In genomic region chr20:63979221-63979548, GRCh38 we compare ENCODE assay signal across 8 cellular contexts.
A peak's percentile ranks its signal among the peaks of the same experiment; 100 is the strongest.
DNase-seq lines count a peak whose midpoint lies in the region; ATAC-seq and TF ChIP-seq lines count a peak whose summit lies in the region.

No MANE protein-coding gene starts in this region.

- H3K9me3 Mint-ChIP-seq in effector memory CD8-positive, alpha-beta T cell, result no peaks in the 10 kb centered on the region
- no peaks in the 10 kb centered on the region for H3K9me3 Mint-ChIP-seq in nephron

- H3K4me3 ChIP-seq in BLaER1, result peak overlapping the region; percentile 81
- H3K4me3 ChIP-seq in Loucy (ENCODE audit: low read length, poor library complexity, severe bottlenecking), result peak overlapping the region; percentile 90

- ATAC-seq in effector memory CD8-positive, alpha-beta T cell (replicated peaks), result no peak
- no peak for ATAC-seq in GM21447 (IDR thresholded peaks at IDR 0.05; ENCODE audit: unreplicated experiment)

- peak overlapping the region; percentile 77 to 88 for H3K4me3 Mint-ChIP-seq in effector memory CD8-positive, alpha-beta T cell
- H3K4me3 Mint-ChIP-seq in nephron, result peak overlapping the region; percentile 78 to 86 (median 83)

- no peaks in the 10 kb centered on the region for H3K27me3 Mint-ChIP-seq in effector memory CD8-positive, alpha-beta T cell
- peaks cover 5% of the 10 kb centered on the region for H3K27me3 Mint-ChIP-seq in nephron (ENCODE audit: low read depth)

- peaks cover 48 to 59% of the 10 kb centered on the region in 2 donors for H3K4me1 Mint-ChIP-seq in effector memory CD8-positive, alpha-beta T cell (ENCODE audit: low read depth in 2 of 2)
- H3K4me1 Mint-ChIP-seq in nephron, result peaks cover 35% of the 10 kb centered on the region

- peak overlapping the region; percentile 79 for H3K27ac ChIP-seq in BLaER1

- peak overlapping the region; percentile 83 to 85 for H3K27ac Mint-ChIP-seq in effector memory CD8-positive, alpha-beta T cell
- no peak overlapping the region for H3K27ac Mint-ChIP-seq in nephron

- H3K79me2 ChIP-seq in Loucy (ENCODE audit: insufficient read depth, low read length), result peaks cover 37% of the 10 kb centered on the region

- H3K36me3 ChIP-seq in BLaER1 (peaks cover 45% of the 10 kb centered on the region), Loucy (ENCODE audit: insufficient read depth, low read length) (0 out of 2 replicates have a peak, but pooled peaks cover 3% of the 10 kb centered on the region)

- H3K9me3 ChIP-seq in BLaER1 (no peaks in the 10 kb centered on the region), Loucy (ENCODE audit: insufficient read depth, low read depth, low read length) (no peaks in the 10 kb centered on the region)

- H3F3A ChIP-seq in Loucy (ENCODE audit: low read depth), result 0 out of 2 replicates have a peak, but pooled peaks cover 7% of the 10 kb centered on the region

- peaks cover 41% of the 10 kb centered on the region for H3K36me3 Mint-ChIP-seq in effector memory CD8-positive, alpha-beta T cell (ENCODE audit: insufficient read depth)
- peaks cover 11% of the 10 kb centered on the region for H3K36me3 Mint-ChIP-seq in nephron (ENCODE audit: low read depth)

- peak overlapping the region; percentile 70 for H2AFZ ChIP-seq in Loucy (ENCODE audit: low read length)

- no peaks in the 10 kb centered on the region for H3K27me3 ChIP-seq in BLaER1
- H3K27me3 ChIP-seq in Loucy (ENCODE audit: insufficient read depth, low read length, poor library complexity, severe bottlenecking), result no peaks in the 10 kb centered on the region

- TF ChIP-seq CTCF in Loucy (conservative IDR thresholded peaks at IDR 0.05; ENCODE audit: low read length) (no peak), nephron (IDR thresholded peaks at IDR 0.05; ENCODE audit: unreplicated experiment in 3 of 3) (no peak)

- H3K4me2 ChIP-seq in BLaER1, result peak overlapping the region; percentile 97
- peak overlapping the region; percentile 92 for H3K4me2 ChIP-seq in Loucy (ENCODE audit: low read depth, low read length, poor library complexity, severe bottlenecking)

- no peaks in the 10 kb centered on the region for H3K9me2 ChIP-seq in Loucy (replicated peaks; ENCODE audit: low read depth, low read length)

- no peak for DNase-seq in effector memory CD8-positive, alpha-beta T cell
- DNase-seq in NCI-H1436 (lab: John Stamatoyannopoulos, UW) (no peak), Kasumi-1 (lab: John Stamatoyannopoulos, UW) (no peak)
- no peak for DNase-seq in stimulated activated CD4-positive, alpha-beta T cell treated with anti-CD3 and anti-CD28 coated beads, Interleukin-4, amount 100 ng/mL, for 4 hours

- H4K20me1 ChIP-seq in BLaER1 (peaks cover 45% of the 10 kb centered on the region), Loucy (ENCODE audit: insufficient read depth, low read length, poor library complexity, severe bottlenecking) (peaks cover 15% of the 10 kb centered on the region)

- peaks cover 52% of the 10 kb centered on the region for H3K4me1 ChIP-seq in BLaER1
- H3K4me1 ChIP-seq in Loucy (ENCODE audit: insufficient read depth, low read length, poor library complexity, severe bottlenecking), result peaks cover 44% of the 10 kb centered on the region

- H3K9ac ChIP-seq in BLaER1 (peak overlapping the region; percentile 84), Loucy (ENCODE audit: low read depth, low read length, poor library complexity, severe bottlenecking) (peak overlapping the region; percentile 88)

Comparison
In these comparisons a context has a peak if more than half of its experiments do, and no peak if none do; other contexts are left out.
1. H3K27ac Mint-ChIP-seq: peak in effector memory CD8-positive, alpha-beta T cell (2 of 2); none in nephron (0 of 3).